In the genomic region with DNA sequence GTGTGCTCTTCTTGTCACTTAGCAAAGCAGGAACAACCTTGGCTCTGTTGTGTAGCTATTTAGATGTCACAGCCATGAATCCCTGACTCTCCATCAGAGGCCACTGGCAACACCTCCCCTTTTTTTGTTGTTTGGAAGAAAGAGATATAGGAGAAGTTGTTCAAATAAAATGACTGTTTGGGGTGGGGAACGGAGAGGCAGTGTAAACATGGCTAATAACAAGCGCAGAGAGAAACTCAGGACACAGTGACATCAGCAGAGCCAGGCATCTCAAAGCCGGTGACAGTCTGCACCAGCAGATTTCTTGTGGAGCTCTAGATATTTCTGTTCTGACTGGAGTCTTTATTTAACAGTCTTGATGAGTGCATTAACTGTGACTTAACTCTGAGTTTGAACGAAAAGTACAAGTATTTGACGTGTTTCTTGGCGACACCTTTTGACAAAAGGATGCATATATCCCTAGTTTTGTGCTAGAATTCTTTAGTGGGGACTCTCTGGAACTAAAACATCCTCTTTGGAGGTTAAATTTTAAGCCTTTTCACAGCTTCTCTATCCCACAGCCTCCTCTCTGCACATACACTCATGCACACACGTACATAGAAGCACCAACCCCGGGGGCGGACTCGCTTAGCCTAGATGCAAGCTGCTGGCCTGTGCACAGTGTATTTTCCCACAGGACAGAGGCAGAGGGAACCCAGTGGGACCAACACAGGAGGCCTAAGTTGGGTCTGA, we compare ENCODE assay signal across 1 cellular context.
TF ChIP-seq lines count a peak whose summit lies in the region.

No MANE protein-coding gene starts in this region.

TF ChIP-seq in HepG2, 621 proteins besides CTCF, POLR2A, EP300 and RAD21 (continued from another document and continues in another):
- TF ChIP-seq ZKSCAN8 (CRISPR knock-in tag; IDR thresholded peaks at IDR 0.05; ENCODE audit: borderline replicate concordance): no peak
- no peak for TF ChIP-seq GLMP (CRISPR knock-in tag; IDR thresholded peaks at IDR 0.05; ENCODE audit: borderline replicate concordance)
- TF ChIP-seq ZNF589 (CRISPR knock-in tag; conservative IDR thresholded peaks at IDR 0.05): 0 out of 2 replicates have a peak, but pooled peaks have one; percentile 45
- no peak for TF ChIP-seq SNAI1 (CRISPR knock-in tag; IDR thresholded peaks at IDR 0.05; ENCODE audit: borderline replicate concordance)
- no peak for TF ChIP-seq ZBTB3 (CRISPR knock-in tag; IDR thresholded peaks at IDR 0.05; ENCODE audit: borderline replicate concordance, low read depth)
- TF ChIP-seq BRF2 (CRISPR knock-in tag; IDR thresholded peaks at IDR 0.05): no peak
- TF ChIP-seq, protein P1, sequence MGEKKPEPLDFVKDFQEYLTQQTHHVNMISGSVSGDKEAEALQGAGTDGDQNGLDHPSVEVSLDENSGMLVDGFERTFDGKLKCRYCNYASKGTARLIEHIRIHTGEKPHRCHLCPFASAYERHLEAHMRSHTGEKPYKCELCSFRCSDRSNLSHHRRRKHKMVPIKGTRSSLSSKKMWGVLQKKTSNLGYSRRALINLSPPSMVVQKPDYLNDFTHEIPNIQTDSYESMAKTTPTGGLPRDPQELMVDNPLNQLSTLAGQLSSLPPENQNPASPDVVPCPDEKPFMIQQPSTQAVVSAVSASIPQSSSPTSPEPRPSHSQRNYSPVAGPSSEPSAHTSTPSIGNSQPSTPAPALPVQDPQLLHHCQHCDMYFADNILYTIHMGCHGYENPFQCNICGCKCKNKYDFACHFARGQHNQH (CRISPR knock-in tag; IDR thresholded peaks at IDR 0.05): 0 out of 2 replicates have a peak, but pooled peaks have one; percentile 36
- TF ChIP-seq MAFF (IDR thresholded peaks at IDR 0.05; ENCODE audit: low read depth, low read length): no peak
- TF ChIP-seq ARNT (IDR thresholded peaks at IDR 0.05): no peak
- TF ChIP-seq, protein P2, sequence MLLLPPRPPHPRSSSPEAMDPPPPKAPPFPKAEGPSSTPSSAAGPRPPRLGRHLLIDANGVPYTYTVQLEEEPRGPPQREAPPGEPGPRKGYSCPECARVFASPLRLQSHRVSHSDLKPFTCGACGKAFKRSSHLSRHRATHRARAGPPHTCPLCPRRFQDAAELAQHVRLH (CRISPR knock-in tag; IDR thresholded peaks at IDR 0.05; ENCODE audit: borderline replicate concordance, low read depth): peak; percentile 6; the same call in 1 of the 2 replicates
- no peak for TF ChIP-seq MTF2 (CRISPR knock-in tag; IDR thresholded peaks at IDR 0.05; ENCODE audit: borderline replicate concordance)
- no peak for TF ChIP-seq NAIF1 (CRISPR knock-in tag; IDR thresholded peaks at IDR 0.05; ENCODE audit: borderline replicate concordance)
- TF ChIP-seq MXD3 (CRISPR knock-in tag; IDR thresholded peaks at IDR 0.05): no peak
- TF ChIP-seq IRX3 (CRISPR knock-in tag; IDR thresholded peaks at IDR 0.05; ENCODE audit: borderline replicate concordance, low read depth): no peak
- TF ChIP-seq GMEB1 (CRISPR knock-in tag; IDR thresholded peaks at IDR 0.05; ENCODE audit: borderline replicate concordance): no peak
- TF ChIP-seq XRCC5 (optimal IDR thresholded peaks at IDR 0.05; ENCODE audit: low read length): no peak
- TF ChIP-seq ZBED4 (CRISPR knock-in tag; IDR thresholded peaks at IDR 0.05; ENCODE audit: borderline replicate concordance): no peak
- TF ChIP-seq ATM (IDR thresholded peaks at IDR 0.05; ENCODE audit: borderline replicate concordance): no peak
- no peak for TF ChIP-seq ZBTB43 (CRISPR knock-in tag; conservative IDR thresholded peaks at IDR 0.05)
- no peak for TF ChIP-seq ZNF773 (CRISPR knock-in tag; IDR thresholded peaks at IDR 0.05; ENCODE audit: borderline replicate concordance)
- TF ChIP-seq EED (CRISPR knock-in tag; IDR thresholded peaks at IDR 0.05): no peak
- no peak for TF ChIP-seq GABPA (IDR thresholded peaks at IDR 0.05; ENCODE audit: low read depth, low read length)
- peak; percentile 26; the same call in 1 of the 2 replicates for TF ChIP-seq GABPA (CRISPR knock-in tag; IDR thresholded peaks at IDR 0.05; ENCODE audit: low read depth)
- no peak for TF ChIP-seq CBX2 (IDR thresholded peaks at IDR 0.05; ENCODE audit: low read depth, low read length)
- no peak for TF ChIP-seq CBX2 (CRISPR knock-in tag; IDR thresholded peaks at IDR 0.05; ENCODE audit: low read depth)
- TF ChIP-seq MAF1 (CRISPR knock-in tag; IDR thresholded peaks at IDR 0.05; ENCODE audit: borderline replicate concordance): no peak
- peak; percentile 70; the same call in 1 of the 2 replicates for TF ChIP-seq HMG20A (CRISPR knock-in tag; IDR thresholded peaks at IDR 0.05; ENCODE audit: borderline replicate concordance)
- TF ChIP-seq ZNF253 (CRISPR knock-in tag; IDR thresholded peaks at IDR 0.05; ENCODE audit: borderline replicate concordance): no peak
- peak; percentile 31; the same call in 1 of the 2 replicates for TF ChIP-seq RXRA (CRISPR knock-in tag; IDR thresholded peaks at IDR 0.05)
- no peak for TF ChIP-seq ZNF556 (CRISPR knock-in tag; IDR thresholded peaks at IDR 0.05; ENCODE audit: borderline replicate concordance)
- TF ChIP-seq MED1 (CRISPR knock-in tag; IDR thresholded peaks at IDR 0.05): peak; percentile 53
- TF ChIP-seq BORCS8-MEF2B (CRISPR knock-in tag; IDR thresholded peaks at IDR 0.05): no peak
- TF ChIP-seq CREM (IDR thresholded peaks at IDR 0.05): peak; percentile 68; the same call in 1 of the 2 replicates
- TF ChIP-seq CREM (CRISPR knock-in tag; IDR thresholded peaks at IDR 0.05): no peak
- no peak for TF ChIP-seq ZNF777 (CRISPR knock-in tag; IDR thresholded peaks at IDR 0.05)
- TF ChIP-seq, protein P3, sequence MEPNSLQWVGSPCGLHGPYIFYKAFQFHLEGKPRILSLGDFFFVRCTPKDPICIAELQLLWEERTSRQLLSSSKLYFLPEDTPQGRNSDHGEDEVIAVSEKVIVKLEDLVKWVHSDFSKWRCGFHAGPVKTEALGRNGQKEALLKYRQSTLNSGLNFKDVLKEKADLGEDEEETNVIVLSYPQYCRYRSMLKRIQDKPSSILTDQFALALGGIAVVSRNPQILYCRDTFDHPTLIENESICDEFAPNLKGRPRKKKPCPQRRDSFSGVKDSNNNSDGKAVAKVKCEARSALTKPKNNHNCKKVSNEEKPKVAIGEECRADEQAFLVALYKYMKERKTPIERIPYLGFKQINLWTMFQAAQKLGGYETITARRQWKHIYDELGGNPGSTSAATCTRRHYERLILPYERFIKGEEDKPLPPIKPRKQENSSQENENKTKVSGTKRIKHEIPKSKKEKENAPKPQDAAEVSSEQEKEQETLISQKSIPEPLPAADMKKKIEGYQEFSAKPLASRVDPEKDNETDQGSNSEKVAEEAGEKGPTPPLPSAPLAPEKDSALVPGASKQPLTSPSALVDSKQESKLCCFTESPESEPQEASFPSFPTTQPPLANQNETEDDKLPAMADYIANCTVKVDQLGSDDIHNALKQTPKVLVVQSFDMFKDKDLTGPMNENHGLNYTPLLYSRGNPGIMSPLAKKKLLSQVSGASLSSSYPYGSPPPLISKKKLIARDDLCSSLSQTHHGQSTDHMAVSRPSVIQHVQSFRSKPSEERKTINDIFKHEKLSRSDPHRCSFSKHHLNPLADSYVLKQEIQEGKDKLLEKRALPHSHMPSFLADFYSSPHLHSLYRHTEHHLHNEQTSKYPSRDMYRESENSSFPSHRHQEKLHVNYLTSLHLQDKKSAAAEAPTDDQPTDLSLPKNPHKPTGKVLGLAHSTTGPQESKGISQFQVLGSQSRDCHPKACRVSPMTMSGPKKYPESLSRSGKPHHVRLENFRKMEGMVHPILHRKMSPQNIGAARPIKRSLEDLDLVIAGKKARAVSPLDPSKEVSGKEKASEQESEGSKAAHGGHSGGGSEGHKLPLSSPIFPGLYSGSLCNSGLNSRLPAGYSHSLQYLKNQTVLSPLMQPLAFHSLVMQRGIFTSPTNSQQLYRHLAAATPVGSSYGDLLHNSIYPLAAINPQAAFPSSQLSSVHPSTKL (CRISPR knock-in tag; IDR thresholded peaks at IDR 0.05): peak; percentile 90
- TF ChIP-seq REPIN1 (CRISPR knock-in tag; IDR thresholded peaks at IDR 0.05; ENCODE audit: borderline replicate concordance, low read depth): no peak
- TF ChIP-seq ZNF138 (CRISPR knock-in tag; IDR thresholded peaks at IDR 0.05; ENCODE audit: low read depth): no peak
- TF ChIP-seq, protein P4, sequence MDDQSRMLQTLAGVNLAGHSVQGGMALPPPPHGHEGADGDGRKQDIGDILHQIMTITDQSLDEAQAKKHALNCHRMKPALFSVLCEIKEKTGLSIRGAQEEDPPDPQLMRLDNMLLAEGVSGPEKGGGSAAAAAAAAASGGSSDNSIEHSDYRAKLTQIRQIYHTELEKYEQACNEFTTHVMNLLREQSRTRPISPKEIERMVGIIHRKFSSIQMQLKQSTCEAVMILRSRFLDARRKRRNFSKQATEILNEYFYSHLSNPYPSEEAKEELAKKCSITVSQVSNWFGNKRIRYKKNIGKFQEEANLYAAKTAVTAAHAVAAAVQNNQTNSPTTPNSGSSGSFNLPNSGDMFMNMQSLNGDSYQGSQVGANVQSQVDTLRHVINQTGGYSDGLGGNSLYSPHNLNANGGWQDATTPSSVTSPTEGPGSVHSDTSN (CRISPR knock-in tag; IDR thresholded peaks at IDR 0.05; ENCODE audit: borderline replicate concordance): no peak
- TF ChIP-seq ASH2L (IDR thresholded peaks at IDR 0.05; ENCODE audit: insufficient read length, low read depth, low read length): no peak
- TF ChIP-seq ZSCAN31 (CRISPR knock-in tag; IDR thresholded peaks at IDR 0.05; ENCODE audit: low read depth): no peak
- TF ChIP-seq TSC22D2 (CRISPR knock-in tag; IDR thresholded peaks at IDR 0.05; ENCODE audit: borderline replicate concordance): no peak
- no peak for TF ChIP-seq ZNF572 (CRISPR knock-in tag; IDR thresholded peaks at IDR 0.05)
